In genomic region chr9:16029056-16029615, GRCh38 we compare ENCODE assay signal across 29 cellular contexts.
DNase-seq lines count a peak whose midpoint lies in the region; ATAC-seq, FAIRE-seq and TF ChIP-seq lines count a peak whose summit lies in the region.
"Had no signal": no experiment of that assay in that cellular context is flagged by ENCODE, and none has a peak within 500 bp of the region (broad histone marks: within the 10 kb centered on the region; RNA-seq: fewer than 3 reads in every experiment).

No MANE protein-coding gene starts in this region.

- H3K27ac ChIP-seq in GM23248 (peak overlapping the region; percentile 65), HepG2 (ENCODE audit: extremely low read length, insufficient read depth, low read length) (no peak overlapping the region)
- H3K27ac ChIP-seq: neutrophil, thyroid gland had no signal

- POLR2A ChIA-PET in HepG2 (lab: Yijun Ruan, JAX) = no interaction called here

- no peaks in the 10 kb centered on the region for H3K36me3 Mint-ChIP-seq in activated T-helper 1 cell treated with anti-CD3 and anti-CD28 coated beads, Interleukin-12 subunit alpha, Interleukin-12 subunit beta, Interleukin-2, Interleukin-4 antibody, amounts not matched to agents 30 ng/mL and 10 ng/mL and 1 ng/mL, durations not matched to agents 14 hours and 24 hours and 36 hours (ENCODE audit: low read depth)
- H3K36me3 Mint-ChIP-seq: CD8-positive, alpha-beta memory T cell; stimulated activated naive B cell treated with anti-CD40 and anti-IgM and Interleukin-4, amounts not matched to agents 10 μg/mL and 1 μg/mL and 100 μg/mL, for 72 hours had no signal

- intact Hi-C loops in activated T-helper 1 cell treated with anti-CD3 and anti-CD28 coated beads, Interleukin-12 subunit alpha, Interleukin-12 subunit beta, Interleukin-2, Interleukin-4 antibody, amounts not matched to agents 30 ng/mL and 10 ng/mL and 1 ng/mL, durations not matched to agents 14 hours and 24 hours and 36 hours (cut with micrococcal nuclease) = no loop called here
- intact Hi-C loops in HepG2 (cut with micrococcal nuclease; ENCODE audit: unreplicated experiment) = no loop called here

- H4K20me1 ChIP-seq in GM23248 (ENCODE audit: insufficient read depth) (no peaks in the 10 kb centered on the region), HepG2 (ENCODE audit: insufficient read depth, low read length) (no peaks in the 10 kb centered on the region)

- H3K4me1 ChIP-seq in GM23248 (ENCODE audit: insufficient read depth) = peaks cover 62% of the 10 kb centered on the region
- no peaks in the 10 kb centered on the region for H3K4me1 ChIP-seq in HepG2 (ENCODE audit: insufficient read depth, low read length)
- H3K4me1 ChIP-seq: thyroid gland had no signal

- CTCF ChIA-PET in HepG2 (lab: Yijun Ruan, JAX; ENCODE audit: low intra/inter-chr PET ratio, low total read pairs) = no interaction called here

- H3K79me2 ChIP-seq in GM23248 (ENCODE audit: insufficient read depth) = no peaks in the 10 kb centered on the region
- no peaks in the 10 kb centered on the region for H3K79me2 ChIP-seq in HepG2 (ENCODE audit: insufficient read depth, low read length)

- 0 out of 2 replicates have a peak overlapping the region, but pooled peaks have one; percentile 15 for H2AFZ ChIP-seq in GM23248
- no peak overlapping the region for H2AFZ ChIP-seq in HepG2 (ENCODE audit: low read length)

- no peak overlapping the region for H3K4me3 Mint-ChIP-seq in activated T-helper 1 cell treated with anti-CD3 and anti-CD28 coated beads, Interleukin-12 subunit alpha, Interleukin-12 subunit beta, Interleukin-2, Interleukin-4 antibody, amounts not matched to agents 30 ng/mL and 10 ng/mL and 1 ng/mL, durations not matched to agents 14 hours and 24 hours and 36 hours
- H3K4me3 Mint-ChIP-seq: activated CD8-positive, alpha-beta T cell treated with anti-CD3 and anti-CD28 coated beads for 36 hours; CD8-positive, alpha-beta memory T cell; H9; stimulated activated naive B cell treated with anti-CD40 and anti-IgM and Interleukin-4, amounts not matched to agents 10 μg/mL and 1 μg/mL and 100 μg/mL, for 72 hours had no signal

- H3K36me3 ChIP-seq in GM23248 (ENCODE audit: low read depth) = no peaks in the 10 kb centered on the region
- no peaks in the 10 kb centered on the region for H3K36me3 ChIP-seq in HepG2 (replicated peaks in 1 of 2; ENCODE audit: control insufficient read depth in 1 of 2, insufficient read depth in 2 of 2, low read length in 2 of 2)
- H3K36me3 ChIP-seq: neutrophil, thyroid gland had no signal

- DNase-seq in AG20443 (ENCODE audit: low spot score) (peak; percentile 33), GM23248 (peak; percentile 61), amniotic epithelial cell (ENCODE audit: low read depth) (peak; percentile 62), glomerular visceral epithelial cell (ENCODE audit: extremely low spot score) (peak; percentile 55), NCI-H146 treated with DMSO at 0.1 percent for 48 hours (lab: John Stamatoyannopoulos, UW; ENCODE audit: unreplicated experiment) (no peak), HepG2 (ENCODE audit: low spot score) (no peak)
- no peak for DNase-seq in activated T-helper 1 cell treated with anti-CD3 and anti-CD28 coated beads, Interleukin-12 subunit alpha, Interleukin-12 subunit beta, Interleukin-2, Interleukin-4 antibody, amounts not matched to agents 30 ng/mL and 10 ng/mL and 1 ng/mL, durations not matched to agents 14 hours and 24 hours and 36 hours (ENCODE audit: low spot score)
- DNase-seq: activated CD4-positive, CD25-positive, alpha-beta regulatory T cell treated with anti-CD3 and anti-CD28 coated beads, Interleukin-2, amount 50 U/mL, for 72 hours; activated CD8-positive, alpha-beta T cell treated with anti-CD3 and anti-CD28 coated beads for 36 hours; activated gamma-delta T cell; activated T-cell treated with anti-CD3 and anti-CD28 coated beads for 4 hours; CD8-positive, alpha-beta memory T cell; dermis blood vessel endothelial cell; foreskin melanocyte; H9; NCI-H1092; NCI-H1930; NCI-H774; Right ventricle myocardium superior; small intestine; stimulated activated CD4-positive, alpha-beta T cell treated with anti-CD3 and anti-CD28 coated beads, Interleukin-2, amount 100 ng/mL, for 48 hours; stimulated activated naive B cell treated with anti-CD40 and anti-IgM and Interleukin-4, amounts not matched to agents 10 μg/mL and 1 μg/mL and 100 μg/mL, for 72 hours; thyroid gland had no signal

- peaks cover 6% of the 10 kb centered on the region for H3K27me3 Mint-ChIP-seq in activated T-helper 1 cell treated with anti-CD3 and anti-CD28 coated beads, Interleukin-12 subunit alpha, Interleukin-12 subunit beta, Interleukin-2, Interleukin-4 antibody, amounts not matched to agents 30 ng/mL and 10 ng/mL and 1 ng/mL, durations not matched to agents 14 hours and 24 hours and 36 hours (ENCODE audit: insufficient read depth)
- H3K27me3 Mint-ChIP-seq: activated CD8-positive, alpha-beta T cell treated with anti-CD3 and anti-CD28 coated beads for 36 hours; stimulated activated naive B cell treated with anti-CD40 and anti-IgM and Interleukin-4, amounts not matched to agents 10 μg/mL and 1 μg/mL and 100 μg/mL, for 72 hours had no signal

- TF ChIP-seq RAD21 in HepG2 (CRISPR knock-in tag; IDR thresholded peaks at IDR 0.05) = no peak

- no peaks in the 10 kb centered on the region for H3K9me3 ChIP-seq in GM23248 (ENCODE audit: low read depth)
- no peaks in the 10 kb centered on the region for H3K9me3 ChIP-seq in HepG2 (ENCODE audit: low read length)
- H3K9me3 ChIP-seq: neutrophil, thyroid gland had no signal

- H3K27ac Mint-ChIP-seq in activated T-helper 1 cell treated with anti-CD3 and anti-CD28 coated beads, Interleukin-12 subunit alpha, Interleukin-12 subunit beta, Interleukin-2, Interleukin-4 antibody, amounts not matched to agents 30 ng/mL and 10 ng/mL and 1 ng/mL, durations not matched to agents 14 hours and 24 hours and 36 hours = no peak overlapping the region
- H3K27ac Mint-ChIP-seq: activated CD8-positive, alpha-beta T cell treated with anti-CD3 and anti-CD28 coated beads for 36 hours; CD8-positive, alpha-beta memory T cell; H9; stimulated activated naive B cell treated with anti-CD40 and anti-IgM and Interleukin-4, amounts not matched to agents 10 μg/mL and 1 μg/mL and 100 μg/mL, for 72 hours had no signal

- 40% methylated on average over 7 of the region's 7 CpGs for WGBS in GM23248 (ENCODE audit: low coverage in 1 of 2, low lambda C conversion rate in 2 of 2, missing lambda C conversion rate in 2 of 2), 2 experiments
- 2% methylated on average over 7 of the region's 7 CpGs for WGBS in HepG2 (ENCODE audit: low lambda C conversion rate)

- FAIRE-seq in HepG2 (lab: Jason Lieb, UNC) = no peak
- FAIRE-seq: endothelial cell of umbilical vein, HTR-8/SVneo, islet of Langerhans, small intestine had no signal

- TF ChIP-seq POLR2A in HepG2 (IDR thresholded peaks at IDR 0.05; ENCODE audit: insufficient read depth in 1 of 2, low read depth in 2 of 2, low read length in 2 of 2) = no peak

- peaks cover 39% of the 10 kb centered on the region for H3F3A ChIP-seq in GM23248 (ENCODE audit: insufficient read depth)

- no peak for TF ChIP-seq CTCF in HepG2 (CRISPR knock-in tag; IDR thresholded peaks at IDR 0.05)

- H3K27me3 ChIP-seq in GM23248 (replicated peaks; ENCODE audit: insufficient read depth) = no peaks in the 10 kb centered on the region
- H3K27me3 ChIP-seq in HepG2 (ENCODE audit: control insufficient read depth in 1 of 2, insufficient read depth in 2 of 2, low read length in 2 of 2) = no peaks in the 10 kb centered on the region
- H3K27me3 ChIP-seq: neutrophil, thyroid gland had no signal

- in situ Hi-C loops in GM23248 (cut with MboI) = no loop called here
- in situ Hi-C loops in HepG2 (cut with HindIII; ENCODE audit: extremely low pct_ligation_motif_present, low pct_unique_long_range_greater_than_20kb) = no loop called here

- no peak for TF ChIP-seq EP300 in HepG2 (IDR thresholded peaks at IDR 0.05; ENCODE audit: low read depth in 2 of 2, low read length in 2 of 2)
- TF ChIP-seq EP300 in HepG2 (CRISPR knock-in tag; IDR thresholded peaks at IDR 0.05; ENCODE audit: borderline replicate concordance) = no peak

- H3K4me2 ChIP-seq in GM23248 (ENCODE audit: unreplicated experiment) = peak overlapping the region; percentile 16
- no peak overlapping the region for H3K4me2 ChIP-seq in HepG2 (ENCODE audit: low read depth, low read length)

- peaks cover 16% of the 10 kb centered on the region for H3K4me1 Mint-ChIP-seq in activated T-helper 1 cell treated with anti-CD3 and anti-CD28 coated beads, Interleukin-12 subunit alpha, Interleukin-12 subunit beta, Interleukin-2, Interleukin-4 antibody, amounts not matched to agents 30 ng/mL and 10 ng/mL and 1 ng/mL, durations not matched to agents 14 hours and 24 hours and 36 hours (ENCODE audit: low read depth)
- H3K4me1 Mint-ChIP-seq: CD8-positive, alpha-beta memory T cell; stimulated activated naive B cell treated with anti-CD40 and anti-IgM and Interleukin-4, amounts not matched to agents 10 μg/mL and 1 μg/mL and 100 μg/mL, for 72 hours had no signal

- H3K4me3 ChIP-seq in GM23248 (no peak overlapping the region), HepG2 (replicated peaks in 1 of 3; ENCODE audit: insufficient read depth in 1 of 3, low read depth in 2 of 3, low read length in 3 of 3) (no peak overlapping the region)
- H3K4me3 ChIP-seq: lung, thyroid gland had no signal

- H3K9ac ChIP-seq in GM23248 (no peak overlapping the region), HepG2 (ENCODE audit: insufficient read depth, low read depth, low read length) (no peak overlapping the region)

- H3K9me2 ChIP-seq in GM23248 (ENCODE audit: insufficient read depth) = no peaks in the 10 kb centered on the region

- no peaks in the 10 kb centered on the region for H3K9me3 Mint-ChIP-seq in activated T-helper 1 cell treated with anti-CD3 and anti-CD28 coated beads, Interleukin-12 subunit alpha, Interleukin-12 subunit beta, Interleukin-2, Interleukin-4 antibody, amounts not matched to agents 30 ng/mL and 10 ng/mL and 1 ng/mL, durations not matched to agents 14 hours and 24 hours and 36 hours
- H3K9me3 Mint-ChIP-seq: H9; stimulated activated naive B cell treated with anti-CD40 and anti-IgM and Interleukin-4, amounts not matched to agents 10 μg/mL and 1 μg/mL and 100 μg/mL, for 72 hours had no signal

- no peak for ATAC-seq in GM18861 (IDR thresholded peaks at IDR 0.05; ENCODE audit: unreplicated experiment)
- no peak for ATAC-seq in HepG2
- ATAC-seq: activated CD8-positive, alpha-beta T cell treated with anti-CD3 and anti-CD28 coated beads for 36 hours; stimulated activated naive B cell treated with anti-CD40 and anti-IgM and Interleukin-4, amounts not matched to agents 10 μg/mL and 1 μg/mL and 100 μg/mL, for 72 hours had no signal

- no TSS peak for BruUV-seq in HepG2 (replicated peaks; lab: Mats Ljungman, UMichigan)

Comparison
In these comparisons a context has a peak if more than half of its experiments do, and no peak if none do; other contexts are left out.
1. DNase-seq: peak in AG20443 (single experiment), GM23248 (single experiment), amniotic epithelial cell (single experiment) and glomerular visceral epithelial cell (single experiment); none in activated T-helper 1 cell treated with anti-CD3 and anti-CD28 coated beads, Interleukin-12 subunit alpha, Interleukin-12 subunit beta, Interleukin-2, Interleukin-4 antibody, amounts not matched to agents 30 ng/mL and 10 ng/mL and 1 ng/mL, durations not matched to agents 14 hours and 24 hours and 36 hours (single experiment), NCI-H146 treated with DMSO at 0.1 percent for 48 hours (single experiment) and HepG2 (single experiment).